ENCODE assay signal across 8 cellular contexts in the genomic region with DNA sequence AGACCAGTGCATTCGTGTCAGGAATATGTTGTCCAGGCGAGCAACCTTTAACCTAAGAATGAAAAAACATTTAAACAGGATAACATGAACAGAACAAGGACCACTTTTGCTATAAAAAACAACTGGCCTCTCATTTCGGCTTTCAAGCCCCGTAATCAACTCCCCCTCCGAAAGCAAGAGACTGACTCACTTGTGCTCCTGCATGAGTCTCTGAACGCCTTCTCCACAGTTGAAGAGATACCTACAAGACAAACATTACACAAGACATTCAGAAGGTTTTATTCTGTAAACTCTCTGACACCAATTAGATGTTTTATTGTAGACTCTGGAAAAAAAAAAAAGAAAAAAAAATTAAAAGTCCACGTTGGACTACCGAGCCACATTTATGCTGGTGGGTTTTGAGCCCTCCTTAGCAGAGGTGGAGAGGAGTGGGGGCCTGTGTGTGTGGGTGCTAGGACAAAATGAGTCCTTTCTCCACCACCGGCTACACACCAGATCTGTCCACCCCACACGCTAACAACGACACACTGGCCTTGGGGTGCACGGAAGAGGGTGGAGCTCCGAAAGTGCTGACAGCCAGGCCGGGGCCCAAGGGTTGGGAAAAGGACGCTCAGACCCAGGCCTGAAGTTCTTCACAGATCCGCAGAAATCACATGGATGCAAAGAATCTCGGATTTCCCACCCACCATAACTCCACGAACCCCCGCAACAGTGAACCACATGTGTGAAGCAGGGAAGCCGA. TPM values are rescaled to one million over a fixed set of nuclear protein-coding genes. Genes with fewer than 3 reads are reported as not detected.
DNase-seq lines count a peak whose midpoint lies in the region; ATAC-seq and TF ChIP-seq lines count a peak whose summit lies in the region.

No MANE protein-coding gene starts in this region.

- H3K4me3 Mint-ChIP-seq in activated CD4-positive, alpha-beta memory T cell treated with anti-CD3 and anti-CD28 coated beads, Interleukin-2, amount 10 ng/mL, durations not matched to agents 7 days and 5 days, result peak overlapping the region; percentile 96

- H3K4me1 ChIP-seq in right atrium auricular region (peaks cover 0 to 10% of the 10 kb centered on the region in 2 donors), skeletal muscle satellite cell (ENCODE audit: control insufficient read depth, insufficient read depth, low read length) (peaks cover 11% of the 10 kb centered on the region)

- POLR2A ChIA-PET in activated CD4-positive, alpha-beta memory T cell treated with anti-CD3 and anti-CD28 coated beads, Interleukin-2, amount 10 ng/mL, durations not matched to agents 7 days and 5 days (lab: Charles Lee), result interaction anchor here (0.9 to 3.4 kb wide), 6 partner anchors 9 to 1286 kb away, joined by 3 to 47 read pairs (median 16); a partner anchor contains a TSS

- no peaks in the 10 kb centered on the region for H3K27me3 Mint-ChIP-seq in activated CD4-positive, alpha-beta memory T cell treated with anti-CD3 and anti-CD28 coated beads, Interleukin-2, amount 10 ng/mL, durations not matched to agents 7 days and 5 days

- H3K4me1 Mint-ChIP-seq in activated CD4-positive, alpha-beta memory T cell treated with anti-CD3 and anti-CD28 coated beads, Interleukin-2, amount 10 ng/mL, durations not matched to agents 7 days and 5 days, result peaks cover 32% of the 10 kb centered on the region

- H3K36me3 ChIP-seq in right atrium auricular region, result peaks cover 29% of the 10 kb centered on the region
- peaks cover 46% of the 10 kb centered on the region for H3K36me3 ChIP-seq in skeletal muscle satellite cell (ENCODE audit: insufficient read depth, low read length)

- peak overlapping the region; percentile 88 to 91 for H3K4me3 ChIP-seq in right atrium auricular region
- H3K4me3 ChIP-seq in skeletal muscle satellite cell (ENCODE audit: low read length), result peak overlapping the region; percentile 98

- peak overlapping the region; percentile 93 for H3K9ac ChIP-seq in skeletal muscle satellite cell (ENCODE audit: low read depth, low read length)

- peaks cover 46% of the 10 kb centered on the region for H3K36me3 Mint-ChIP-seq in activated CD4-positive, alpha-beta memory T cell treated with anti-CD3 and anti-CD28 coated beads, Interleukin-2, amount 10 ng/mL, durations not matched to agents 7 days and 5 days (ENCODE audit: low read depth)

- H3K27ac Mint-ChIP-seq in activated CD4-positive, alpha-beta memory T cell treated with anti-CD3 and anti-CD28 coated beads, Interleukin-2, amount 10 ng/mL, durations not matched to agents 7 days and 5 days, result peak overlapping the region; percentile 89

- peak overlapping the region; percentile 73 to 87 for H3K27ac ChIP-seq in right atrium auricular region

- H3K9me3 ChIP-seq in right atrium auricular region (no peaks in the 10 kb centered on the region), skeletal muscle satellite cell (replicated peaks; ENCODE audit: low read length) (no peaks in the 10 kb centered on the region)

- DNase-seq in Right ventricle myocardium superior (no peak), cardiac septum (ENCODE audit: low spot score) (no peak), right atrium auricular region (ENCODE audit: low spot score) (no peak), ecto neural progenitor cell (ENCODE audit: low spot score) (no peak), NCI-H2227 (lab: John Stamatoyannopoulos, UW; ENCODE audit: unreplicated experiment) (no peak)
- DNase-seq in activated CD4-positive, alpha-beta memory T cell treated with anti-CD3 and anti-CD28 coated beads, Interleukin-2, amount 10 ng/mL, durations not matched to agents 7 days and 5 days, result no peak

- H3K9me3 Mint-ChIP-seq in activated CD4-positive, alpha-beta memory T cell treated with anti-CD3 and anti-CD28 coated beads, Interleukin-2, amount 10 ng/mL, durations not matched to agents 7 days and 5 days, result no peaks in the 10 kb centered on the region

- H3K27me3 ChIP-seq in right atrium auricular region, result no peaks in the 10 kb centered on the region
- no peaks in the 10 kb centered on the region for H3K27me3 ChIP-seq in skeletal muscle satellite cell (ENCODE audit: control insufficient read depth, insufficient read depth, low read length)

- ATAC-seq in Right ventricle myocardium superior (ENCODE audit: poor library complexity) (peak; percentile 32), HG03175 (IDR thresholded peaks at IDR 0.05; ENCODE audit: unreplicated experiment) (peak; percentile 7)

- no peak for TF ChIP-seq CTCF in right atrium auricular region (IDR thresholded peaks at IDR 0.05)

- CTCF ChIA-PET in activated CD4-positive, alpha-beta memory T cell treated with anti-CD3 and anti-CD28 coated beads, Interleukin-2, amount 10 ng/mL, durations not matched to agents 7 days and 5 days (lab: Charles Lee), result interaction anchor here (1.0 to 10.5 kb wide), 6 partner anchors 13 to 1186 kb away, joined by 3 to 189 read pairs (median 5); a partner anchor contains a TSS

- peak overlapping the region; percentile 83 for H3K4me2 ChIP-seq in skeletal muscle satellite cell (ENCODE audit: low read length)

- intact Hi-C loops in Right ventricle myocardium superior (cut with DNase I), result no loop called here
- intact Hi-C loops in cardiac septum (cut with DNase I), result no loop called here

RNA-seq across cellular contexts. Expression of a gene that starts 0.8 kb away (rescaled TPM):
- total RNA-seq in Right ventricle myocardium superior (62.5 TPM), cardiac septum (52.2 TPM), right atrium auricular region (10 to 100 TPM; 40.1 to 55.2 TPM)
- total RNA-seq in activated CD4-positive, alpha-beta memory T cell treated with anti-CD3 and anti-CD28 coated beads, Interleukin-2, amount 10 ng/mL, durations not matched to agents 7 days and 5 days, result 10 to 100 TPM; 50.8 to 54.0 TPM
- 71.7 and 88.9 TPM in 2 replicates for total RNA-seq in skeletal muscle satellite cell (2012; rRNA removed)
